ENCODE assay signal across 12 cellular contexts in genomic region chr9:34045903-34046302, GRCh38. TPM values are rescaled to one million over a fixed set of nuclear protein-coding genes. Genes with fewer than 3 reads are reported as not detected.
DNase-seq lines count a peak whose midpoint lies in the region; ATAC-seq and TF ChIP-seq lines count a peak whose summit lies in the region.
"Had no signal": no experiment of that assay in that cellular context is flagged by ENCODE, and none has a peak within 500 bp of the region (broad histone marks: within the 10 kb centered on the region; RNA-seq: fewer than 3 reads in every experiment).

No MANE protein-coding gene starts in this region.

- H3K9me3 ChIP-seq in PC-3 (ENCODE audit: low read length) (no peaks in the 10 kb centered on the region), skeletal muscle satellite cell (replicated peaks; ENCODE audit: low read length) (no peaks in the 10 kb centered on the region), SJCRH30 (replicated peaks) (no peaks in the 10 kb centered on the region)

- no peak overlapping the region for H2AFZ ChIP-seq in PC-3 (ENCODE audit: low read length)

- H3K27me3 ChIP-seq in PC-3 (ENCODE audit: low read length) (no peaks in the 10 kb centered on the region), skeletal muscle satellite cell (ENCODE audit: control insufficient read depth, insufficient read depth, low read length) (no peaks in the 10 kb centered on the region), SJCRH30 (no peaks in the 10 kb centered on the region)

- DNase-seq in activated T-cell treated with anti-CD3 and anti-CD28 coated beads, Interleukin-2, amount 50 U/mL, for 72 hours = no peak
- DNase-seq in activated T-cell treated with anti-CD3 and anti-CD28 coated beads, Interleukin-2, amount 50 U/mL, for 4 hours = no peak
- DNase-seq in PC-3 (no peak), endothelial cell (ENCODE audit: low spot score) (no peak), SJCRH30 (no peak), SKM-1 treated with dmso at 0.1 percent for 144 hours (lab: John Stamatoyannopoulos, UW; ENCODE audit: unreplicated experiment) (no peak), left ventricle myocardium superior (no peak)
- DNase-seq: activated CD4-positive, alpha-beta T cell treated with anti-CD3 and anti-CD28 coated beads for 1 hour; amniotic stem cell; NCI-H2029 had no signal

- peak overlapping the region; percentile 11 for H3K27ac Mint-ChIP-seq in activated T-cell treated with anti-CD3 and anti-CD28 coated beads, Interleukin-2, amount 50 U/mL, for 72 hours
- H3K27ac Mint-ChIP-seq in endothelial cell (ENCODE audit: unreplicated experiment) = peak overlapping the region; percentile 100

- POLR2A ChIA-PET in PC-3 (lab: Charles Lee; ENCODE audit: unreplicated experiment) = no interaction called here

- peaks cover 37% of the 10 kb centered on the region for H3K4me1 Mint-ChIP-seq in activated T-cell treated with anti-CD3 and anti-CD28 coated beads, Interleukin-2, amount 50 U/mL, for 72 hours (ENCODE audit: low read depth)
- H3K4me1 Mint-ChIP-seq in activated T-cell treated with anti-CD3 and anti-CD28 coated beads, Interleukin-2, amount 50 U/mL, for 4 hours (ENCODE audit: low read depth) = peaks cover 30% of the 10 kb centered on the region
- H3K4me1 Mint-ChIP-seq in endothelial cell (ENCODE audit: unreplicated experiment) = peaks cover 40% of the 10 kb centered on the region

- peak overlapping the region; percentile 96 to 98 for H3K4me3 Mint-ChIP-seq in activated T-cell treated with anti-CD3 and anti-CD28 coated beads, Interleukin-2, amount 50 U/mL, for 72 hours
- H3K4me3 Mint-ChIP-seq in activated T-cell treated with anti-CD3 and anti-CD28 coated beads, Interleukin-2, amount 50 U/mL, for 4 hours = no peak overlapping the region
- peak overlapping the region; percentile 99 for H3K4me3 Mint-ChIP-seq in endothelial cell (ENCODE audit: unreplicated experiment)

- H3K36me3 Mint-ChIP-seq in activated T-cell treated with anti-CD3 and anti-CD28 coated beads, Interleukin-2, amount 50 U/mL, for 72 hours (ENCODE audit: insufficient read depth in 2 of 2) = peaks cover 7% of the 10 kb centered on the region in 2 donors
- H3K36me3 Mint-ChIP-seq in activated T-cell treated with anti-CD3 and anti-CD28 coated beads, Interleukin-2, amount 50 U/mL, for 4 hours (ENCODE audit: insufficient read depth) = peaks cover 3% of the 10 kb centered on the region
- H3K36me3 Mint-ChIP-seq in endothelial cell (ENCODE audit: low read depth, unreplicated experiment) = peaks cover 13% of the 10 kb centered on the region

- H3K9me3 Mint-ChIP-seq in activated T-cell treated with anti-CD3 and anti-CD28 coated beads, Interleukin-2, amount 50 U/mL, for 72 hours = no peaks in the 10 kb centered on the region
- H3K9me3 Mint-ChIP-seq in activated T-cell treated with anti-CD3 and anti-CD28 coated beads, Interleukin-2, amount 50 U/mL, for 4 hours = no peaks in the 10 kb centered on the region
- no peaks in the 10 kb centered on the region for H3K9me3 Mint-ChIP-seq in endothelial cell (ENCODE audit: unreplicated experiment)

- H4K20me1 ChIP-seq in PC-3 (ENCODE audit: low read length) = peaks cover 35% of the 10 kb centered on the region

- no peaks in the 10 kb centered on the region for H3K27me3 Mint-ChIP-seq in activated T-cell treated with anti-CD3 and anti-CD28 coated beads, Interleukin-2, amount 50 U/mL, for 72 hours (ENCODE audit: low read depth)
- no peaks in the 10 kb centered on the region for H3K27me3 Mint-ChIP-seq in activated T-cell treated with anti-CD3 and anti-CD28 coated beads, Interleukin-2, amount 50 U/mL, for 4 hours (ENCODE audit: low read depth)
- peaks cover 16% of the 10 kb centered on the region for H3K27me3 Mint-ChIP-seq in endothelial cell (ENCODE audit: unreplicated experiment)

- no TSS peak for BruUV-seq in PC-3 (replicated peaks; lab: Mats Ljungman, UMichigan)

- H3K27ac ChIP-seq in PC-3 (ENCODE audit: low read length) (no peak overlapping the region), SJCRH30 (no peak overlapping the region)

- CTCF ChIA-PET in PC-3 (lab: Charles Lee) = no interaction called here

- H3K9me2 ChIP-seq in PC-3 (replicated peaks; ENCODE audit: low read length) = no peaks in the 10 kb centered on the region

- peaks cover 78% of the 10 kb centered on the region for H3K79me2 ChIP-seq in PC-3 (ENCODE audit: low read length)

- H3F3A ChIP-seq in PC-3 (ENCODE audit: low read length, unreplicated experiment) = no peaks in the 10 kb centered on the region

- H3K4me2 ChIP-seq in PC-3 (ENCODE audit: low read length) = peak overlapping the region; percentile 93
- peak overlapping the region; percentile 32 for H3K4me2 ChIP-seq in skeletal muscle satellite cell (ENCODE audit: low read length)

- H3K36me3 ChIP-seq in PC-3 (ENCODE audit: low read depth, low read length) = no peaks in the 10 kb centered on the region; the same call in 1 of the 2 replicates
- H3K36me3 ChIP-seq in skeletal muscle satellite cell (ENCODE audit: insufficient read depth, low read length) = peaks cover 8% of the 10 kb centered on the region
- peaks cover 4% of the 10 kb centered on the region; the same call in 1 of the 2 replicates for H3K36me3 ChIP-seq in SJCRH30

- H3K4me1 ChIP-seq in PC-3 (ENCODE audit: insufficient read depth, low read length) = peaks cover 18% of the 10 kb centered on the region
- peaks cover 18% of the 10 kb centered on the region for H3K4me1 ChIP-seq in skeletal muscle satellite cell (ENCODE audit: control insufficient read depth, insufficient read depth, low read length)
- H3K4me1 ChIP-seq in SJCRH30 = peaks cover 4% of the 10 kb centered on the region; the same call in 1 of the 2 replicates

- TF ChIP-seq CTCF in PC-3 (conservative IDR thresholded peaks at IDR 0.05; ENCODE audit: low read depth, low read length) = no peak
- no peak for TF ChIP-seq CTCF in endothelial cell (IDR thresholded peaks at IDR 0.05; ENCODE audit: unreplicated experiment)

- ATAC-seq in activated T-cell treated with anti-CD3 and anti-CD28 coated beads, Interleukin-2, amount 50 U/mL, for 72 hours (replicated peaks in 1 of 2) = no peak
- no peak for ATAC-seq in activated T-cell treated with anti-CD3 and anti-CD28 coated beads, Interleukin-2, amount 50 U/mL, for 4 hours
- ATAC-seq in PC-3 (no peak), left ventricle myocardium superior (no peak)
- ATAC-seq: Right ventricle myocardium inferior had no signal

- H3K4me3 ChIP-seq in PC-3 (ENCODE audit: low read length) (peak overlapping the region; percentile 98; the same call in 1 of the 2 replicates), skeletal muscle satellite cell (ENCODE audit: low read length) (no peak overlapping the region), SJCRH30 (no peak overlapping the region)

- intact Hi-C loops in PC-3 (cut with micrococcal nuclease) (no loop called here), left ventricle myocardium superior (cut with micrococcal nuclease) (no loop called here)

- H3K9ac ChIP-seq in PC-3 (ENCODE audit: low read length) = no peak overlapping the region
- H3K9ac ChIP-seq in skeletal muscle satellite cell (ENCODE audit: low read depth, low read length) = no peak overlapping the region

RNA-seq across cellular contexts. Expression of gene UBAP2, which starts 2.8 kb away (rescaled TPM):
- total RNA-seq in activated T-cell treated with anti-CD3 and anti-CD28 coated beads, Interleukin-2, amount 50 U/mL, for 72 hours = 10 to 100 TPM; 32.1 to 34.5 TPM
- total RNA-seq in activated T-cell treated with anti-CD3 and anti-CD28 coated beads, Interleukin-2, amount 50 U/mL, for 4 hours = 10 to 100 TPM; 47.9 to 59.4 (median 52.3) TPM
- total RNA-seq in PC-3 (2014; rRNA removed) (12.6 and 19.0 TPM in 2 replicates), endothelial cell (ENCODE audit: unreplicated experiment) (87.7 TPM), left ventricle myocardium superior (34.9 TPM)
- total RNA-seq in skeletal muscle satellite cell (2012; rRNA removed) = 15.0 and 15.3 TPM in 2 replicates
- total RNA-seq in SJCRH30 (2014; rRNA removed; shearing (Covaris generic)) = 17.0 and 17.1 TPM in 2 replicates
